21 cellular contexts compared by ENCODE assay signal in the genomic region with DNA sequence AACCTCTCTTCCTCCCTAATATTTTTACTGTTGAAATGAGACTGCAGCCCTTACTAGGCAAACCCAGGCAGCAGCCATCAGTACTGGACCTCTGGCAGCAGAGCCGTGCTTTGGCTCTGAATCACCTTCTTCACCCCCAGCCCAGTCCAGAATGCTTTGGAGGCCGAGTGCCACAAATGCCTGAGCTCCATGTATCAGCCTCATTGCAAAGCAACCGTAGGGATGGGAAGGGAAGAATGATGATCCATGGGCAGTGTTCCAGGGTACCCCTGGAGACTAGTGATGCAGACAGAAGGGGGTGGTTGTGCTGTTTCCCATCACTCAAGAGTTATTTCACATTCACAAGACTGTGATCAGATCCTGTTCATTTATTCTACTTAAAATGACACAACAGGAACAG.
DNase-seq lines count a peak whose midpoint lies in the region; ATAC-seq lines count a peak whose summit lies in the region.
"Had no signal": no experiment of that assay in that cellular context is flagged by ENCODE, and none has a peak within 500 bp of the region (broad histone marks: within the 10 kb centered on the region; RNA-seq: fewer than 3 reads in every experiment).

No MANE protein-coding gene starts in this region.

- DNase-seq in AG08395 (ENCODE audit: low spot score) (peak; percentile 33), HCEC 1CT (peak; percentile 38), astrocyte of the hippocampus (ENCODE audit: low read depth, low spot score) (peak; percentile 89), myocyte (ENCODE audit: low read depth) (peak; percentile 60), amniotic stem cell (lab: John Stamatoyannopoulos, UW) (no peak)
- DNase-seq: activated CD4-positive, alpha-beta T cell treated with anti-CD3 and anti-CD28 coated beads, Interleukin-2, amount 10 ng/mL, durations not matched to agents 24 days and 14 days; activated CD8-positive, alpha-beta memory T cell treated with anti-CD3 and anti-CD28 coated beads, Interleukin-2, amount 10 ng/mL, durations not matched to agents 7 days and 5 days; KBM-7; left colon; NCI-H187 treated with DMSO at 0.1 percent for 48 hours; NCI-H82; nephron progenitor cell; OCI-M1; retina; SHP77 treated with DMSO at 0.1 percent for 48 hours; stimulated activated CD8-positive, alpha-beta memory T cell treated with anti-CD3 and anti-CD28 coated beads, Interleukin-4, amount 100 ng/mL, for 48 hours; uterus had no signal

- no peak for ATAC-seq in GM18867 (IDR thresholded peaks at IDR 0.05; ENCODE audit: unreplicated experiment)
- ATAC-seq in GM19023 (IDR thresholded peaks at IDR 0.05; ENCODE audit: unreplicated experiment): no peak
- no peak for ATAC-seq in GM19455 (IDR thresholded peaks at IDR 0.05; ENCODE audit: unreplicated experiment)
- ATAC-seq: A549; activated CD8-positive, alpha-beta memory T cell treated with anti-CD3 and anti-CD28 coated beads, Interleukin-2, amount 10 ng/mL, durations not matched to agents 7 days and 5 days; left colon had no signal
